Comparison of ENCODE assay signal across 32 cellular contexts in genomic region chr3:180063783-180064182, GRCh38. TPM values are rescaled to one million over a fixed set of nuclear protein-coding genes. Genes with fewer than 3 reads are reported as not detected.
DNase-seq lines count a peak whose midpoint lies in the region; ATAC-seq and TF ChIP-seq lines count a peak whose summit lies in the region.
"Had no signal": no experiment of that assay in that cellular context is flagged by ENCODE, and none has a peak within 500 bp of the region (broad histone marks: within the 10 kb centered on the region; RNA-seq: fewer than 3 reads in every experiment).

No MANE protein-coding gene starts in this region.

- no peaks in the 10 kb centered on the region for H3K4me1 ChIP-seq in lung (ENCODE audit: control insufficient read depth in 2 of 2, insufficient read depth in 2 of 2, low read length in 2 of 2)
- H3K4me1 ChIP-seq: esophagus squamous epithelium, HAP-1, heart left ventricle, Peyer's patch, right lobe of liver had no signal

- H3K27me3 ChIP-seq in lung (ENCODE audit: control insufficient read depth, insufficient read depth), result no peaks in the 10 kb centered on the region
- H3K27me3 ChIP-seq: body of pancreas, esophagus squamous epithelium, neutrophil, Peyer's patch, right lobe of liver had no signal

- H3K9me3 ChIP-seq in lung (ENCODE audit: control insufficient read depth in 2 of 2, insufficient read depth in 1 of 2, low read length in 1 of 2), result no peaks in the 10 kb centered on the region
- H3K9me3 ChIP-seq: body of pancreas, esophagus squamous epithelium, HAP-1, heart left ventricle, neutrophil, Peyer's patch, right lobe of liver, thoracic aorta had no signal

- H3K4me3 ChIP-seq in LNCaP clone FGC (ENCODE audit: low read depth, low read length) (no peak overlapping the region), lung (no peak overlapping the region)
- H3K4me3 ChIP-seq: body of pancreas, esophagus squamous epithelium, HAP-1, heart left ventricle, Peyer's patch, right lobe of liver, thoracic aorta had no signal

- H3K27ac ChIP-seq in lung (ENCODE audit: low read depth in 1 of 2, low read length in 1 of 2), result no peak overlapping the region
- H3K27ac ChIP-seq: body of pancreas, esophagus squamous epithelium, heart left ventricle, KMS-11, neutrophil, Peyer's patch, right lobe of liver, thoracic aorta had no signal

- no peaks in the 10 kb centered on the region for H3K36me3 ChIP-seq in lung (ENCODE audit: control insufficient read depth in 2 of 2, insufficient read depth in 2 of 2, low read length in 2 of 2)
- H3K36me3 ChIP-seq: esophagus squamous epithelium, HAP-1, heart left ventricle, neutrophil, Peyer's patch, right lobe of liver, thoracic aorta had no signal

- ATAC-seq in lung (ENCODE audit: insufficient read depth, low FRiP score) (peak; percentile 19), GM18502 (IDR thresholded peaks at IDR 0.05; ENCODE audit: poor library complexity, unreplicated experiment) (no peak), GM21360 (IDR thresholded peaks at IDR 0.05; ENCODE audit: unreplicated experiment) (no peak)
- ATAC-seq: body of pancreas; heart left ventricle; left ventricle myocardium superior; right lobe of liver; stimulated activated naive CD8-positive, alpha-beta T cell treated with anti-CD3 and anti-CD28 coated beads, Interleukin-15, amount 100 ng/mL, for 72 hours had no signal

- peak; percentile 23 for DNase-seq in NCI-H146 treated with DMSO at 0.1 percent for 48 hours (lab: John Stamatoyannopoulos, UW; ENCODE audit: unreplicated experiment)
- DNase-seq in NCI-H146 (lab: John Stamatoyannopoulos, UW), result no peak
- peak; percentile 79 for DNase-seq in LNCaP clone FGC (ENCODE audit: low read depth)
- peak; percentile 1 for DNase-seq in OCI-M1 (lab: John Stamatoyannopoulos, UW)
- no peak for DNase-seq in lung (ENCODE audit: low spot score)
- DNase-seq in COR-L47 (lab: John Stamatoyannopoulos, UW), result no peak
- DNase-seq: activated CD4-positive, alpha-beta memory T cell treated with anti-CD3 and anti-CD28 coated beads for 36 hours; activated CD4-positive, alpha-beta T cell treated with anti-CD3 and anti-CD28 coated beads for 1 hour; activated CD8-positive, alpha-beta memory T cell treated with anti-CD3 and anti-CD28 coated beads, Interleukin-2, amount 50 U/mL, for 4 hours; activated naive CD4-positive, alpha-beta T cell treated with anti-CD3 and anti-CD28 coated beads for 36 hours; body of pancreas; CD4-positive, alpha-beta T cell; cerebellar nuclear complex; esophagus squamous epithelium; foreskin melanocyte; heart left ventricle; kidney; left ventricle myocardium superior; NCI-H2081; NK-92 treated with Interleukin-12 subunit alpha and Interleukin-12 subunit beta, amount 100 ng/mL, for 24 hours; Peyer's patch; right lobe of liver; SHP77 treated with DMSO at 0.1 percent for 48 hours; stimulated activated CD4-positive, alpha-beta T cell treated with anti-CD3 and anti-CD28 coated beads, Interleukin-2, amount 100 ng/mL, for 48 hours; stimulated activated naive CD8-positive, alpha-beta T cell treated with anti-CD3 and anti-CD28 coated beads, Interleukin-15, amount 100 ng/mL, for 72 hours had no signal

- peak; percentile 33 for TF ChIP-seq CTCF in LNCaP clone FGC (IDR thresholded peaks at IDR 0.05; ENCODE audit: control insufficient read depth, extremely low read depth, insufficient read depth)
- no peak for TF ChIP-seq CTCF in lung (IDR thresholded peaks at IDR 0.05; ENCODE audit: control extremely low read depth, extremely low read depth)

- 51 to 52% methylated on average over 1 of the region's 1 CpG for WGBS in lung, 2 donors

RNA-seq across cellular contexts. Expression of gene PEX5L, which starts 27.0 kb away (rescaled TPM):
- total RNA-seq in lung, result under 1 TPM; 0.15 to 0.80 TPM
- polyA plus RNA-seq in lung, result under 1 TPM; 0.02 to 0.03 TPM
- total RNA-seq: activated CD4-positive, alpha-beta memory T cell treated with anti-CD3 and anti-CD28 coated beads for 36 hours; activated naive CD4-positive, alpha-beta T cell treated with anti-CD3 and anti-CD28 coated beads for 36 hours; CD4-positive, alpha-beta T cell; dermis microvascular lymphatic vessel endothelial cell; esophagus squamous epithelium; kidney; Peyer's patch; right lobe of liver; thoracic aorta had no signal

Comparison
In these comparisons a context has a peak if more than half of its experiments do, and no peak if none do; other contexts are left out.
1. DNase-seq: peak in NCI-H146 treated with DMSO at 0.1 percent for 48 hours (single experiment), LNCaP clone FGC (single experiment) and OCI-M1 (single experiment); none in NCI-H146 (single experiment), lung (single experiment) and COR-L47 (single experiment).